ENCODE assay signal across 16 cellular contexts in the genomic region with DNA sequence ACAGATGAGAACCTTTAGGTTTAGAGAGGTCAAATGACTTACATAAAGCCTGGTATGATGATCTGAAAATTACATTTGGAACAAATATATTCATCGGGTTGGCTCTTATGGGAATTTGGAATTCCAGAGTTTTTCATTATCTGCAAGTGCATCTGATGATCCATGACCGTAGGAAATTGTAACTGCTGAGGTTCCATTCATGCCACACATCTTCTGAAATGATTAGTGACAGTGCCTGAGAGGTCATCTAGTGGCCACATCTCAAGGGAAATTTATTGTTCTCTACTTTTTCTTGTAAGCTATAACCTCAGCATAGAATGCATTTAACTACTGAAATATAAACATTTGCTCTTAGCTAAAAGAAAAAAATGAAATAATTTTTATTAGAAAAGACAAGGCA.
DNase-seq lines count a peak whose midpoint lies in the region; ATAC-seq and TF ChIP-seq lines count a peak whose summit lies in the region.
"Had no signal": no experiment of that assay in that cellular context is flagged by ENCODE, and none has a peak within 500 bp of the region (broad histone marks: within the 10 kb centered on the region; RNA-seq: fewer than 3 reads in every experiment).

No MANE protein-coding gene starts in this region.

- ATAC-seq in GM18870 (IDR thresholded peaks at IDR 0.05; ENCODE audit: unreplicated experiment) (peak; percentile 54), GM21786 (IDR thresholded peaks at IDR 0.05; ENCODE audit: unreplicated experiment) (peak; percentile 55), HG02981 (IDR thresholded peaks at IDR 0.05; ENCODE audit: unreplicated experiment) (peak; percentile 55)
- ATAC-seq: CD8-positive, alpha-beta T cell; effector memory CD8-positive, alpha-beta T cell; K562 had no signal

- no peak for TF ChIP-seq CTCF in GM10248 (IDR thresholded peaks at IDR 0.05; ENCODE audit: control extremely low read depth, extremely low read depth, low read depth, missing control alignments)

- POLR2A ChIA-PET in GM10248 (lab: Yijun Ruan, JAX): no interaction called here

- DNase-seq in A172 (ENCODE audit: low spot score) (no peak), T1000 (lab: John Stamatoyannopoulos, UW) (no peak), GM10248 (ENCODE audit: extremely low spot score) (no peak), NCI-H187 (lab: John Stamatoyannopoulos, UW) (no peak)
- DNase-seq: activated CD4-positive, alpha-beta T cell treated with anti-CD3 and anti-CD28 coated beads for 4 hours; CD8-positive, alpha-beta T cell; effector memory CD8-positive, alpha-beta T cell; kidney; MM.1S; NCI-H146; occipital lobe; stimulated activated CD4-positive, alpha-beta T cell treated with anti-CD3 and anti-CD28 coated beads, Interleukin-4, amount 100 ng/mL, for 24 hours had no signal

- CTCF ChIA-PET in GM10248 (lab: Yijun Ruan, JAX): interaction anchor here (1.6 to 2.3 kb wide), 2 partner anchors 17 to 18 kb away, joined by 6 to 9 read pairs; no protein-coding TSS in a partner anchor
